9 cellular contexts compared by ENCODE assay signal in genomic region chr5:37208883-37209808, GRCh38. TPM values are rescaled to one million over a fixed set of nuclear protein-coding genes. Genes with fewer than 3 reads are reported as not detected.
DNase-seq lines count a peak whose midpoint lies in the region; ATAC-seq and TF ChIP-seq lines count a peak whose summit lies in the region.
"Had no signal": no experiment of that assay in that cellular context is flagged by ENCODE, and none has a peak within 500 bp of the region (broad histone marks: within the 10 kb centered on the region; RNA-seq: fewer than 3 reads in every experiment).

No MANE protein-coding gene starts in this region.

- 79 to 82% (median 81%) methylated on average over 19 to 32 of the region's 32 CpGs for WGBS in adrenal gland, 4 donors

- H3K4me1 Mint-ChIP-seq in HFFc6 (ENCODE audit: low read depth) (peaks cover 21% of the 10 kb centered on the region), type B pancreatic cell (ENCODE audit: unreplicated experiment) (no peaks in the 10 kb centered on the region)

- intact Hi-C loops in adrenal gland (cut with DNase I) = no loop called here

- no peaks in the 10 kb centered on the region for H3K27me3 ChIP-seq in adrenal gland
- H3K27me3 ChIP-seq in Peyer's patch = no peaks in the 10 kb centered on the region

- H3K27ac Mint-ChIP-seq in HFFc6 = peak overlapping the region; percentile 80
- no peak overlapping the region for H3K27ac Mint-ChIP-seq in type B pancreatic cell

- H3K4me3 ChIP-seq in AG09309 (ENCODE audit: control insufficient read depth, low read depth, low read length) (peak overlapping the region; percentile 30), adrenal gland (no peak overlapping the region), Peyer's patch (peak overlapping the region in 2 of 4 donors; percentile 17 to 19)

- TF ChIP-seq CTCF in AG09309 (IDR thresholded peaks at IDR 0.05; ENCODE audit: control insufficient read depth, insufficient read depth, low read depth, low read length, missing control alignments) = no peak
- TF ChIP-seq CTCF in HFFc6 (IDR thresholded peaks at IDR 0.05) = no peak
- no peak for TF ChIP-seq CTCF in adrenal gland (IDR thresholded peaks at IDR 0.05)
- TF ChIP-seq CTCF in Peyer's patch (IDR thresholded peaks at IDR 0.05) = no peak
- TF ChIP-seq CTCF in type B pancreatic cell (conservative IDR thresholded peaks at IDR 0.05) = no peak

- H3K4me3 Mint-ChIP-seq in HFFc6 (peak overlapping the region; percentile 86), type B pancreatic cell (no peak overlapping the region)

- H3K27ac ChIP-seq in adrenal gland = peak overlapping the region in 1 of 5 donors; percentile 24
- H3K27ac ChIP-seq in Peyer's patch = peak overlapping the region in 1 of 4 donors; percentile 4

- H3K9me3 ChIP-seq in adrenal gland (replicated peaks in 1 of 3) = no peaks in the 10 kb centered on the region
- H3K9me3 ChIP-seq in Peyer's patch = no peaks in the 10 kb centered on the region

- H3K27me3 Mint-ChIP-seq in HFFc6 (ENCODE audit: insufficient read depth) (peaks cover 1% of the 10 kb centered on the region; the same call in 1 of the 2 replicates), type B pancreatic cell (no peaks in the 10 kb centered on the region)

- peak; percentile 22 for ATAC-seq in left lobe of liver

- TF ChIP-seq POLR2A in adrenal gland (IDR thresholded peaks at IDR 0.05) (no peak), Peyer's patch (IDR thresholded peaks at IDR 0.05) (no peak)

- DNase-seq in AG09309 (ENCODE audit: low read depth) (no peak), HFFc6 (peak; percentile 65), adrenal gland (peak; percentile 22 to 61 (median 41)), left lobe of liver (ENCODE audit: low spot score) (no peak), midbrain (lab: John Stamatoyannopoulos, UW) (no peak), Peyer's patch (no peak), cerebellar nuclear complex (lab: John Stamatoyannopoulos, UW) (no peak), type B pancreatic cell (ENCODE audit: extremely low spot score, unreplicated experiment) (no peak)
- DNase-seq: NCI-H1417 treated with DMSO at 0.1 percent for 48 hours had no signal

- H3K9me3 Mint-ChIP-seq in HFFc6 (no peaks in the 10 kb centered on the region), type B pancreatic cell (no peaks in the 10 kb centered on the region)

- H3K36me3 ChIP-seq in adrenal gland (replicated peaks in 1 of 2) (peaks cover 0 to 27% of the 10 kb centered on the region in 2 donors), Peyer's patch (peaks cover 0 to 26% (median 0%) of the 10 kb centered on the region in 3 donors)

- H3K36me3 Mint-ChIP-seq in HFFc6 (ENCODE audit: low read depth) (peaks cover 28% of the 10 kb centered on the region), type B pancreatic cell (peaks cover 26% of the 10 kb centered on the region)

- H3K4me1 ChIP-seq in adrenal gland (replicated peaks in 1 of 2) = no peaks in the 10 kb centered on the region
- H3K4me1 ChIP-seq in Peyer's patch = no peaks in the 10 kb centered on the region

RNA-seq across cellular contexts. Expression of gene CPLANE1, which starts 40.0 kb away (rescaled TPM):
- 10 to 100 TPM; 10.3 to 12.7 (median 11.6) TPM for total RNA-seq in HFFc6 (2021; fragmentation: NEBNext Ultra II Directional; extraction: Animal tissue kit (Norgen Biotek cat#: 25700))
- total RNA-seq in adrenal gland (10 to 100 TPM in 6 of 8 donors, 1 to 10 TPM in 2; 7.4 to 29.7 (median 14.4) TPM), left lobe of liver (3.7 TPM), Peyer's patch (10 to 100 TPM; 14.0 to 65.2 (median 21.3) TPM), type B pancreatic cell (ENCODE audit: low replicate concordance) (21.4 and 23.1 TPM in 2 replicates)
- polyA plus RNA-seq in adrenal gland = 10 to 100 TPM in 2 of 3 donors, 1 to 10 TPM in 1; 3.8 to 11.9 (median 10.4) TPM

Comparison
In these comparisons a context has a peak if more than half of its experiments do, and no peak if none do; other contexts are left out.
1. DNase-seq: peak in HFFc6 (single experiment) and adrenal gland (7 of 7); none in AG09309 (single experiment), left lobe of liver (single experiment), midbrain (single experiment), Peyer's patch (0 of 3), cerebellar nuclear complex (0 of 2) and type B pancreatic cell (single experiment).